In the genomic region with DNA sequence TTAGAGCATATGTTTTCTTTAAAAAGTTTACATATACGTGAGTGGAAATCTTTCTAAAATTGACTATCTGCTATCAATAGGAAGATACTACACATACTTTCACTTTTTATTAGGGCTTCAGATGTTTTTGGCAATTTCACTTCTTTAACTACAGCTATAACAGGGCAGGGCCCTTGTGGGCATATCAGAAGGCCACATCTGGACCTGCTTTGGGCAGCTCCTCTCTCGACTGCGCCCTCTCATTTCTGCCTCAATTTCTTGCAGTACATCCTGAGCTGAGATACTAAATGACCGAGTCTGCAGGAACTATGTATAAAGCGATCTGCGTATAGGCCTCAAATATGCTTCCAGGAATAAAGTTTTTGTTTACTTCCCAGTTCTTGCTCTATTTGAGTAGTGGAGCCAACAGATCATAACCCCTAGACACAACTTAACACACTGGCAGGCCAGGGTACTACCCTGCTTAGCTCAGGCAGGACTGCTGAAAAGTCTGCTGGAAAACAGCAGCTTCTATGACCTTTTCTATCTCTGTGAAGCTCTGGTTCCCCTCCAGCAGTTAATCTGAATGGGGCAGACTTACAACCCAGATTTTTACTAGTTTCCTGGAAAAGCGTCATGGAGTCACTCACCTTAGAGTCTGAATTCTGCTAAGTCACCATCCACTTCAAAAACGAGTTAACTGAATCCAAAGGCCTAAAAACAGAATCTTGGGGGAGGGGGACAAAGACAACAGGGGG, we compare ENCODE assay signal across 13 cellular contexts. TPM values are rescaled to one million over a fixed set of nuclear protein-coding genes. Genes with fewer than 3 reads are reported as not detected.
DNase-seq lines count a peak whose midpoint lies in the region; ATAC-seq, FAIRE-seq and TF ChIP-seq lines count a peak whose summit lies in the region.
"Had no signal": no experiment of that assay in that cellular context is flagged by ENCODE, and none has a peak within 500 bp of the region (broad histone marks: within the 10 kb centered on the region; RNA-seq: fewer than 3 reads in every experiment).

No MANE protein-coding gene starts in this region.

- no peak for FAIRE-seq in A549 (lab: Jason Lieb, UNC)
- FAIRE-seq: endometrium, TTC549, urothelium cell line had no signal

- H3K27me3 Mint-ChIP-seq in naive B cell = no peaks in the 10 kb centered on the region

- WGBS in A549 (ENCODE audit: missing lambda C conversion rate) = 59% methylated on average over 8 of the region's 8 CpGs

- no peak for DNase-seq in A549 (ENCODE audit: low read depth in 1 of 2, low spot score in 1 of 2)
- DNase-seq in colonic mucosa = no peak
- DNase-seq in naive B cell = no peak
- no peak for DNase-seq in ecto neural progenitor cell (ENCODE audit: low spot score)
- no peak for DNase-seq in HCEC 1CT
- DNase-seq: activated T-cell treated with anti-CD3 and anti-CD28 coated beads for 4 hours, NCI-H510A had no signal

- peak overlapping the region in 7 of 8 donors; percentile 25 to 61 (median 47) for H3K4me3 Mint-ChIP-seq in naive B cell

- H3K27ac ChIP-seq in A549 (peak overlapping the region; percentile 58 to 76), colonic mucosa (peak overlapping the region; percentile 14)

- H3K27ac Mint-ChIP-seq in naive B cell = peak overlapping the region in 5 of 6 donors; percentile 24 to 75 (median 67)

- TF ChIP-seq EP300 in A549 (IDR thresholded peaks at IDR 0.05) = no peak

- peak overlapping the region in 1 of 2 donors; percentile 45 for H3K9ac ChIP-seq in colonic mucosa (ENCODE audit: low read depth in 2 of 2, low read length in 2 of 2)

- POLR2A ChIA-PET in A549 (lab: Yijun Ruan, JAX) = interaction anchor here (1.2 kb wide), 1 partner anchor 13 kb away, joined by 3 read pairs; the partner anchor contains the start of gene GCLC

- no peaks in the 10 kb centered on the region for H3K36me3 ChIP-seq in colonic mucosa

- H3K9me3 ChIP-seq in A549 = no peaks in the 10 kb centered on the region
- no peaks in the 10 kb centered on the region for H3K9me3 ChIP-seq in colonic mucosa

- intact Hi-C loops in colonic mucosa (cut with DNase I) = no loop called here

- H3K36me3 Mint-ChIP-seq in naive B cell = peaks cover 0 to 5% of the 10 kb centered on the region in 2 donors

- H3K4me1 Mint-ChIP-seq in naive B cell = peaks cover 24 to 34% (median 29%) of the 10 kb centered on the region in 3 donors

- H3K4me1 ChIP-seq in A549 (peaks cover 93% of the 10 kb centered on the region), colonic mucosa (no peaks in the 10 kb centered on the region)

- TF ChIP-seq CTCF in A549 (IDR thresholded peaks at IDR 0.05) (no peak), colonic mucosa (IDR thresholded peaks at IDR 0.05) (no peak)

- no peak for TF ChIP-seq POLR2A in A549 (IDR thresholded peaks at IDR 0.05; ENCODE audit: low read length)

- H3K4me3 ChIP-seq in A549 (no peak overlapping the region), colonic mucosa (no peak overlapping the region)

- TF ChIP-seq RAD21 in A549 (conservative IDR thresholded peaks at IDR 0.05 in 1 of 2, IDR thresholded peaks at IDR 0.05 in 1 of 2) = no peak

- H3K4me2 ChIP-seq in A549 = peak overlapping the region; percentile 56

- ATAC-seq in A549 = peak in 1 of 2 experiments; percentile 16; a peak in 1 of 6 replicates
- ATAC-seq in HG02623 (IDR thresholded peaks at IDR 0.05; ENCODE audit: unreplicated experiment) = peak; percentile 38
- peak; percentile 28 to 35 for ATAC-seq in naive B cell (ENCODE audit: low read depth in 2 of 2)
- no peak for ATAC-seq in GM21723 (IDR thresholded peaks at IDR 0.05; ENCODE audit: unreplicated experiment)
- ATAC-seq in HG02798 (IDR thresholded peaks at IDR 0.05; ENCODE audit: poor library complexity, unreplicated experiment) = no peak

- peaks cover 0 to 9% (median 0%) of the 10 kb centered on the region in 7 donors for H3K9me3 Mint-ChIP-seq in naive B cell

- CTCF ChIA-PET in A549 (lab: Yijun Ruan, JAX) = interaction anchor here (0.9 to 1.9 kb wide), 6 partner anchors 12 to 196 kb away, joined by 3 to 11 read pairs (median 4); partner anchors contain the start of gene GCLC

- H3K27me3 ChIP-seq in colonic mucosa = no peaks in the 10 kb centered on the region

TF ChIP-seq in A549, 52 proteins besides CTCF, POLR2A, EP300 and RAD21:
- no peak for TF ChIP-seq SMC3 (IDR thresholded peaks at IDR 0.05)
- no peak for TF ChIP-seq HOXB5 (CRISPR knock-in tag; IDR thresholded peaks at IDR 0.05)
- TF ChIP-seq EHMT2 (IDR thresholded peaks at IDR 0.05; ENCODE audit: low read depth) = no peak
TF ChIP-seq in A549: peak in this region for 0.

RNA-seq across cellular contexts. Expression of gene GCLC, which starts 12.7 kb away (rescaled TPM):
- polyA plus RNA-seq in A549 (2011; rRNA removed) = 180 and 187 TPM in 2 replicates
- polyA plus RNA-seq in A549 (2012; cell fraction: cytosol; rRNA removed) = 58.4 and 61.4 TPM in 2 replicates
- 52.9 and 73.3 TPM in 2 replicates for polyA plus RNA-seq in A549 (2012; cell fraction: nucleus; rRNA removed)
- polyA plus RNA-seq in A549 (2017; fragmentation: RNase III; extraction: RNeasy Plus Mini Kit Qiagen cat#74134 plus additional on column Dnase treatment) = 108 to 116 TPM (median 113 TPM) in 3 replicates
- 131 and 152 TPM in 2 replicates for polyA minus RNA-seq in A549 (2011; rRNA and poly(A)+ RNA removed)
- total RNA-seq in colonic mucosa = 10 to 100 TPM; 35.0 to 37.1 TPM
- 10 to 100 TPM in 1 of 6 donors, 1 to 10 TPM in 5; 2.0 to 11.2 (median 8.6) TPM for polyA plus RNA-seq in naive B cell (ENCODE audit: low read depth in 6 of 6)

Comparison
In these comparisons a context has a peak if more than half of its experiments do, and no peak if none do; other contexts are left out.
1. ATAC-seq: peak in HG02623 (single experiment) and naive B cell (2 of 2); none in GM21723 (single experiment) and HG02798 (single experiment).
2. RNA of gene GCLC, which starts 12.7 kb away (polyA plus RNA-seq): 52.9 to 187 TPM in A549; 2.0 to 11.2 TPM in naive B cell; every median in the first group is over 4 times any median in the second.